In genomic region chr6:52992980-52993379, GRCh38 we compare ENCODE assay signal across 9 cellular contexts. TPM values are rescaled to one million over a fixed set of nuclear protein-coding genes. Genes with fewer than 3 reads are reported as not detected.
DNase-seq lines count a peak whose midpoint lies in the region; ATAC-seq and TF ChIP-seq lines count a peak whose summit lies in the region.
"Had no signal": no experiment of that assay in that cellular context is flagged by ENCODE, and none has a peak within 500 bp of the region (broad histone marks: within the 10 kb centered on the region; RNA-seq: fewer than 3 reads in every experiment).

No MANE protein-coding gene starts in this region.

- H2BK15ac ChIP-seq in mesenchymal stem cell (ENCODE audit: low read depth, poor library complexity, severe bottlenecking) = no peak overlapping the region

- peaks cover 32 to 37% of the 10 kb centered on the region in 2 donors for H3K4me1 Mint-ChIP-seq in natural killer cell
- H3K4me1 Mint-ChIP-seq in natural killer cell treated with Interleukin-12 subunit alpha and Interleukin-12 subunit beta and Interleukin-15 and Interleukin-18, amount 100 ng/mL, for 72 hours (ENCODE audit: low read depth in 2 of 2) = peaks cover 35 to 37% of the 10 kb centered on the region in 2 donors

- H3K4me3 Mint-ChIP-seq in natural killer cell = peak overlapping the region; percentile 54
- H3K4me3 Mint-ChIP-seq in natural killer cell treated with Interleukin-12 subunit alpha and Interleukin-12 subunit beta and Interleukin-15 and Interleukin-18, amount 100 ng/mL, for 72 hours = no peak overlapping the region

- H2AFZ ChIP-seq in mesenchymal stem cell (ENCODE audit: low read depth, low read length) = no peak overlapping the region

- H3K36me3 Mint-ChIP-seq in natural killer cell = no peaks in the 10 kb centered on the region
- H3K36me3 Mint-ChIP-seq in natural killer cell treated with Interleukin-12 subunit alpha and Interleukin-12 subunit beta and Interleukin-15 and Interleukin-18, amount 100 ng/mL, for 72 hours = no peaks in the 10 kb centered on the region

- DNase-seq in natural killer cell (no peak), brain microvascular endothelial cell (no peak), mesenchymal stem cell (peak; percentile 42), aorta (no peak), NCI-H2196 (lab: John Stamatoyannopoulos, UW; ENCODE audit: unreplicated experiment) (no peak), HuH-7.5 (ENCODE audit: low spot score) (no peak)
- no peak for DNase-seq in natural killer cell treated with Interleukin-12 subunit alpha and Interleukin-12 subunit beta and Interleukin-15 and Interleukin-18, amount 100 ng/mL, for 72 hours (ENCODE audit: low spot score)
- DNase-seq: NCI-H146 had no signal

- no peak overlapping the region for H3K14ac ChIP-seq in mesenchymal stem cell (ENCODE audit: low read length in 2 of 2)

- H3K36me3 ChIP-seq in brain microvascular endothelial cell (replicated peaks) (no peaks in the 10 kb centered on the region), mesenchymal stem cell (ENCODE audit: control insufficient read depth in 1 of 2, insufficient read depth in 2 of 2, low read depth in 1 of 2, low read length in 2 of 2) (peaks cover 0 to 32% of the 10 kb centered on the region in 2 experiments), aorta (ENCODE audit: control insufficient read depth in 1 of 2, insufficient read depth in 2 of 2, low read length in 1 of 2) (peaks cover 0 to 4% of the 10 kb centered on the region in 2 donors)

- H3K23ac ChIP-seq in mesenchymal stem cell (ENCODE audit: low read length in 2 of 2) = no peak overlapping the region

- WGBS in mesenchymal stem cell = 100% methylated on average over 1 of the region's 6 CpGs
- WGBS in aorta, 2 donors = 33 to 41% methylated on average over 6 of the region's 6 CpGs

- H2BK5ac ChIP-seq in mesenchymal stem cell (ENCODE audit: low read depth, low read length, poor library complexity, severe bottlenecking) = no peak overlapping the region

- H3K27ac ChIP-seq in brain microvascular endothelial cell = peak overlapping the region; percentile 98
- H3K27ac ChIP-seq in mesenchymal stem cell (ENCODE audit: low read length, poor library complexity, severe bottlenecking) = no peak overlapping the region
- peak overlapping the region; percentile 22 to 68 for H3K27ac ChIP-seq in aorta (ENCODE audit: low read depth in 1 of 2, low read length in 2 of 2)

- peak overlapping the region; percentile 99 for H3K9ac ChIP-seq in mesenchymal stem cell (ENCODE audit: low read length)

- H3K27me3 ChIP-seq in brain microvascular endothelial cell (replicated peaks) (no peaks in the 10 kb centered on the region), mesenchymal stem cell (ENCODE audit: control insufficient read depth in 1 of 2, insufficient read depth in 1 of 2, low read length in 2 of 2) (no peaks in the 10 kb centered on the region), aorta (ENCODE audit: control insufficient read depth in 1 of 2, insufficient read depth in 2 of 2, low read length in 1 of 2) (no peaks in the 10 kb centered on the region)

- H3K4ac ChIP-seq in mesenchymal stem cell (ENCODE audit: low read depth in 1 of 2, low read length in 2 of 2) = no peak overlapping the region

- H4K91ac ChIP-seq in mesenchymal stem cell (ENCODE audit: low read length) = no peak overlapping the region

- H3K79me1 ChIP-seq in mesenchymal stem cell (replicated peaks; ENCODE audit: low read length, poor library complexity, severe bottlenecking) = peaks cover 8% of the 10 kb centered on the region

- H2BK120ac ChIP-seq in mesenchymal stem cell (ENCODE audit: low read depth, low read length) = no peak overlapping the region

- no peak for ATAC-seq in natural killer cell
- ATAC-seq in natural killer cell treated with Interleukin-12 subunit alpha and Interleukin-12 subunit beta and Interleukin-15 and Interleukin-18, amount 100 ng/mL, for 72 hours = no peak
- ATAC-seq in aorta (ENCODE audit: low FRiP score) = no peak
- ATAC-seq in HG03469 (IDR thresholded peaks at IDR 0.05; ENCODE audit: unreplicated experiment) = no peak

- intact Hi-C loops in natural killer cell (cut with micrococcal nuclease) = loop anchor here (10.0 kb wide), 1 partner anchor 352 kb away; the partner anchor contains the start of gene ELOVL5
- intact Hi-C loops in aorta (cut with DNase I) = loop anchor here (5.0 to 10.0 kb wide), 4 partner anchors 111 to 568 kb away; partner anchors contain the start of gene EFHC1 (in 1 of the 2)

- no peak overlapping the region for H4K8ac ChIP-seq in mesenchymal stem cell (ENCODE audit: low read length)

- H3K27me3 Mint-ChIP-seq in natural killer cell (ENCODE audit: low read depth in 2 of 2) = peaks cover 6 to 15% of the 10 kb centered on the region in 2 donors
- peaks cover 11 to 13% of the 10 kb centered on the region in 2 donors for H3K27me3 Mint-ChIP-seq in natural killer cell treated with Interleukin-12 subunit alpha and Interleukin-12 subunit beta and Interleukin-15 and Interleukin-18, amount 100 ng/mL, for 72 hours

- H3K4me3 ChIP-seq in brain microvascular endothelial cell (ENCODE audit: low read depth, low read length) = no peak overlapping the region
- peak overlapping the region in 1 of 2 experiments; percentile 97 for H3K4me3 ChIP-seq in mesenchymal stem cell (ENCODE audit: insufficient read depth in 1 of 2, low read depth in 1 of 2, low read length in 2 of 2)
- H3K4me3 ChIP-seq in aorta (ENCODE audit: low read length in 2 of 2) = no peak overlapping the region

- TF ChIP-seq CTCF in natural killer cell (IDR thresholded peaks at IDR 0.05) = no peak
- no peak for TF ChIP-seq CTCF in brain microvascular endothelial cell (IDR thresholded peaks at IDR 0.05; ENCODE audit: low read depth, low read length, missing control alignments)

- no peaks in the 10 kb centered on the region for H3K9me3 ChIP-seq in mesenchymal stem cell (ENCODE audit: control insufficient read depth, low read length)
- H3K9me3 ChIP-seq in aorta (ENCODE audit: control insufficient read depth, low read length) = no peaks in the 10 kb centered on the region

- H3K4me1 ChIP-seq in mesenchymal stem cell (ENCODE audit: control insufficient read depth, insufficient read depth, low read depth, low read length) (peaks cover 2% of the 10 kb centered on the region), aorta (ENCODE audit: control insufficient read depth in 1 of 2, insufficient read depth in 2 of 2, low read length in 2 of 2) (no peaks in the 10 kb centered on the region)

- H2BK12ac ChIP-seq in mesenchymal stem cell (ENCODE audit: low read length in 2 of 2) = no peak overlapping the region

- no peak overlapping the region for H3K4me2 ChIP-seq in mesenchymal stem cell (ENCODE audit: low read length, poor library complexity, severe bottlenecking)

- no peaks in the 10 kb centered on the region for H3K9me3 Mint-ChIP-seq in natural killer cell
- no peaks in the 10 kb centered on the region for H3K9me3 Mint-ChIP-seq in natural killer cell treated with Interleukin-12 subunit alpha and Interleukin-12 subunit beta and Interleukin-15 and Interleukin-18, amount 100 ng/mL, for 72 hours

- in situ Hi-C loops in brain microvascular endothelial cell (cut with HindIII; ENCODE audit: low pct_ligation_motif_present, low sequenced_read_pairs) = no loop called here

- H3K18ac ChIP-seq in mesenchymal stem cell (ENCODE audit: low read depth in 1 of 2, low read length in 2 of 2) = no peak overlapping the region

- H2AK5ac ChIP-seq in mesenchymal stem cell (ENCODE audit: low read length, severe bottlenecking) = no peak overlapping the region

- H3K27ac Mint-ChIP-seq in natural killer cell = no peak overlapping the region
- no peak overlapping the region for H3K27ac Mint-ChIP-seq in natural killer cell treated with Interleukin-12 subunit alpha and Interleukin-12 subunit beta and Interleukin-15 and Interleukin-18, amount 100 ng/mL, for 72 hours

RNA-seq across cellular contexts. Expression of gene GSTA4, which starts 2.1 kb away (rescaled TPM):
- total RNA-seq in natural killer cell (1 to 10 TPM in 2 of 3 donors, under 1 TPM in 1; 0.55 to 2.5 (median 1.8) TPM), aorta (10 to 100 TPM; 18.8 to 20.3 TPM)
- 1 to 10 TPM in 1 of 2 donors, under 1 TPM in 1; 0.89 to 1.5 TPM for total RNA-seq in natural killer cell treated with Interleukin-12 subunit alpha and Interleukin-12 subunit beta and Interleukin-15 and Interleukin-18, amount 100 ng/mL, for 72 hours
- 24.9 TPM for polyA plus RNA-seq in mesenchymal stem cell (2013, experiment 1 of 2)
- polyA plus RNA-seq in mesenchymal stem cell (2013, experiment 2 of 2) = 25.5 TPM
- polyA plus RNA-seq in aorta = 10 to 100 TPM; 19.7 to 31.9 TPM

Comparison
In these comparisons a context has a peak if more than half of its experiments do, and no peak if none do; other contexts are left out.
1. RNA of gene GSTA4, which starts 2.1 kb away (total RNA-seq): 18.8 to 20.3 TPM in aorta; 0.55 to 2.5 TPM in natural killer cell and 0.89 to 1.5 TPM in natural killer cell treated with Interleukin-12 subunit alpha and Interleukin-12 subunit beta and Interleukin-15 and Interleukin-18, amount 100 ng/mL, for 72 hours; every median in the first group is over 4 times any median in the second.